In the genomic region with DNA sequence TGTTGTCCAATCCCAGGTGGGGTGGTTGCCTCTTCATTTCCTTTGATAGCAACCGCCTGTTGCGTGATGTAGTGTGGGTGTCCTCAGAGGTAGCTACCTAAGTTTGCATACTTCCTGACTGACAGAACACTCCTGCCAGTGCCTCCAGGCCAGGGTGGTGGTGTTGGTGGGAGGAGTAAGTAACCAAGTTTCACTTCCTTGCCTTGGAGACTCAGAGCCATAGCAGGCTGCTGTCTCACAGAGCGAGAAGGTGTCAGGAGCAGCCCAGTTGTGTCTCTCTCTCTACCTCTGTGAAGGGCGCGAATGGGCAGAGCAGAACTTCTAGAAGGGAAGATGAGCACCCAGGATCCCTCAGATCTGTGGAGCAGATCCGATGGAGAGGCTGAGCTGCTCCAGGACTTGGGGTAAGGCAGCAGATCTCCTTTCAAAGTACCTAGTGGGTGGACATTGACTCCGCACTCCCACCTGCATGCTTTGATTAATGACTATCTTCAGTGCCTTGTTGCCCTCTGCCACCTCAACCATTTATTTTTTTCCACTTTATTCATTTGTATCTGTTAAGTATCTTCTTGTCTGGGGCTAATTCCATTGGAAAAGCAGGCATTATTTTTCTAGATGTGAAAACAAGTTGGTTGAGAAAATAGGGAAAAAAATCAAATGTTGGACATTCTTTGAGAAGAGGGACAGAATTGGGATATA, we compare ENCODE assay signal across 8 cellular contexts. TPM values are rescaled to one million over a fixed set of nuclear protein-coding genes. Genes with fewer than 3 reads are reported as not detected.
A peak's percentile ranks its signal among the peaks of the same experiment; 100 is the strongest.
DNase-seq lines count a peak whose midpoint lies in the region; ATAC-seq and TF ChIP-seq lines count a peak whose summit lies in the region.

A gene with protein sequence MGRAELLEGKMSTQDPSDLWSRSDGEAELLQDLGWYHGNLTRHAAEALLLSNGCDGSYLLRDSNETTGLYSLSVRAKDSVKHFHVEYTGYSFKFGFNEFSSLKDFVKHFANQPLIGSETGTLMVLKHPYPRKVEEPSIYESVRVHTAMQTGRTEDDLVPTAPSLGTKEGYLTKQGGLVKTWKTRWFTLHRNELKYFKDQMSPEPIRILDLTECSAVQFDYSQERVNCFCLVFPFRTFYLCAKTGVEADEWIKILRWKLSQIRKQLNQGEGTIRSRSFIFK (plus strand): TSS at position 217 of the 699 bp plus-strand sequence. CDS start 87 bp downstream, at position 304.

- peak; percentile 97 for ATAC-seq in GM19023 (IDR thresholded peaks at IDR 0.05; ENCODE audit: unreplicated experiment)
- ATAC-seq in HG03095 (IDR thresholded peaks at IDR 0.05; ENCODE audit: unreplicated experiment) = peak; percentile 92

- TF ChIP-seq CTCF in thyroid gland (IDR thresholded peaks at IDR 0.05) = no peak

- H3K9me3 Mint-ChIP-seq in T-helper 1 cell treated with Interleukin-12 subunit alpha and Interleukin-12 subunit beta and Interleukin-4 antibody, amounts not matched to agents 30 μg/mL and 1 μg/mL, for 36 hours = no peaks in the 10 kb centered on the region

- H3K36me3 ChIP-seq in muscle layer of duodenum (ENCODE audit: control insufficient read depth in 1 of 2, insufficient read depth in 2 of 2, low read length in 2 of 2) = no peaks in the 10 kb centered on the region
- H3K36me3 ChIP-seq in thyroid gland = no peaks in the 10 kb centered on the region
- H3K36me3 ChIP-seq in MG63 = no peaks in the 10 kb centered on the region

- H3K27me3 ChIP-seq in muscle layer of duodenum (ENCODE audit: low read depth, low read length) (no peaks in the 10 kb centered on the region), thyroid gland (no peaks in the 10 kb centered on the region), MG63 (no peaks in the 10 kb centered on the region)

- peaks cover 60% of the 10 kb centered on the region for H3K4me1 Mint-ChIP-seq in T-helper 1 cell treated with Interleukin-12 subunit alpha and Interleukin-12 subunit beta and Interleukin-4 antibody, amounts not matched to agents 30 μg/mL and 1 μg/mL, for 36 hours (ENCODE audit: low read depth)

- peak within 1 kb of the TSS; percentile 98 for H3K4me3 Mint-ChIP-seq in T-helper 1 cell treated with Interleukin-12 subunit alpha and Interleukin-12 subunit beta and Interleukin-4 antibody, amounts not matched to agents 30 μg/mL and 1 μg/mL, for 36 hours

- TF ChIP-seq POLR2A in thyroid gland (IDR thresholded peaks at IDR 0.05) = no peak

- no peaks in the 10 kb centered on the region for H3K4me1 ChIP-seq in muscle layer of duodenum (ENCODE audit: control insufficient read depth in 1 of 2, insufficient read depth in 2 of 2, low read length in 2 of 2)
- peaks cover 5 to 9% of the 10 kb centered on the region in 2 donors for H3K4me1 ChIP-seq in thyroid gland

- peak within 1 kb of the TSS; percentile 94 for H3K27ac Mint-ChIP-seq in T-helper 1 cell treated with Interleukin-12 subunit alpha and Interleukin-12 subunit beta and Interleukin-4 antibody, amounts not matched to agents 30 μg/mL and 1 μg/mL, for 36 hours

- peaks cover 12% of the 10 kb centered on the region for H3K36me3 Mint-ChIP-seq in T-helper 1 cell treated with Interleukin-12 subunit alpha and Interleukin-12 subunit beta and Interleukin-4 antibody, amounts not matched to agents 30 μg/mL and 1 μg/mL, for 36 hours (ENCODE audit: low read depth)

- 89 to 94% methylated on average over 7 of the region's 7 CpGs for WGBS in thyroid gland, 2 donors

- H3K27ac ChIP-seq in muscle layer of duodenum (ENCODE audit: low read length) (peak within 1 kb of the TSS; percentile 57), thyroid gland (no peak within 1 kb of the TSS)

- H3K9me3 ChIP-seq in muscle layer of duodenum (ENCODE audit: control insufficient read depth in 1 of 2, low read length in 2 of 2) (no peaks in the 10 kb centered on the region), thyroid gland (no peaks in the 10 kb centered on the region), MG63 (no peaks in the 10 kb centered on the region)

- peak within 1 kb of the TSS; percentile 33 to 54 for H3K4me3 ChIP-seq in muscle layer of duodenum (ENCODE audit: low read depth in 1 of 2, low read length in 2 of 2)
- no peak within 1 kb of the TSS for H3K4me3 ChIP-seq in thyroid gland (replicated peaks in 1 of 3)
- no peak within 1 kb of the TSS for H3K4me3 ChIP-seq in MG63

- H3K27me3 Mint-ChIP-seq in T-helper 1 cell treated with Interleukin-12 subunit alpha and Interleukin-12 subunit beta and Interleukin-4 antibody, amounts not matched to agents 30 μg/mL and 1 μg/mL, for 36 hours (ENCODE audit: low read depth) = no peaks in the 10 kb centered on the region

- DNase-seq in activated naive CD8-positive, alpha-beta T cell treated with anti-CD3 and anti-CD28 coated beads, Interleukin-2, amount 50 U/mL, for 16 hours (ENCODE audit: low read depth, low spot score) = peak; percentile 25
- peak; percentile 10 to 19 for DNase-seq in thyroid gland
- no peak for DNase-seq in NCI-H526 (lab: John Stamatoyannopoulos, UW)
- DNase-seq in MG63 = no peak

- intact Hi-C loops in thyroid gland (cut with DNase I) = loop anchor here (10.0 kb wide), 1 partner anchor 128 kb away; a partner anchor contains a TSS

RNA-seq across cellular contexts. Expression of the gene that starts here (rescaled TPM):
- 1 to 10 TPM in 2 of 4 donors, under 1 TPM in 2; 0.33 to 1.5 (median 0.70) TPM for total RNA-seq in thyroid gland
- not detected in 2 replicates for total RNA-seq in MG63 (2014; rRNA removed; shearing (Covaris generic); ENCODE audit: low replicate concordance)

Comparison
In these comparisons a context has a peak if more than half of its experiments do, and no peak if none do; other contexts are left out.
1. DNase-seq: peak in activated naive CD8-positive, alpha-beta T cell treated with anti-CD3 and anti-CD28 coated beads, Interleukin-2, amount 50 U/mL, for 16 hours (single experiment) and thyroid gland (2 of 2); none in NCI-H526 (0 of 2) and MG63 (single experiment).
2. H3K4me3 ChIP-seq: peak in muscle layer of duodenum (2 of 2); none in thyroid gland (0 of 3) and MG63 (single experiment).